In genomic region chr17:11779906-11780305, GRCh38 we compare ENCODE assay signal across 16 cellular contexts.
"Had no signal": no experiment of that assay in that cellular context is flagged by ENCODE, and none has a peak within 500 bp of the region (broad histone marks: within the 10 kb centered on the region; RNA-seq: fewer than 3 reads in every experiment).

No MANE protein-coding gene starts in this region.

- H3K27ac Mint-ChIP-seq: naive thymus-derived CD4-positive, alpha-beta T cell; nephron progenitor cell; stimulated activated naive B cell treated with anti-CD40 and anti-IgM and Interleukin-4, amounts not matched to agents 10 μg/mL and 1 μg/mL and 100 μg/mL, for 72 hours; stimulated activated naive CD8-positive, alpha-beta T cell treated with anti-CD3 and anti-CD28 coated beads, Interleukin-15, amount 100 ng/mL, for 72 hours had no signal

- H3K36me3 Mint-ChIP-seq: naive thymus-derived CD4-positive, alpha-beta T cell; stimulated activated naive B cell treated with anti-CD40 and anti-IgM and Interleukin-4, amounts not matched to agents 10 μg/mL and 1 μg/mL and 100 μg/mL, for 72 hours had no signal

- DNase-seq: cortex of kidney; dorsolateral prefrontal cortex; effector memory CD4-positive, alpha-beta T cell; left colon; naive thymus-derived CD4-positive, alpha-beta T cell; nephron progenitor cell; psoas muscle; retina; stimulated activated CD4-positive, alpha-beta T cell treated with anti-CD3 and anti-CD28 coated beads, Interleukin-2, amount 100 ng/mL, for 24 hours; stimulated activated CD4-positive, alpha-beta T cell treated with anti-CD3 and anti-CD28 coated beads, Interleukin-4, amount 100 ng/mL, for 4 hours; stimulated activated naive B cell treated with anti-CD40 and anti-IgM and Interleukin-4, amounts not matched to agents 10 μg/mL and 1 μg/mL and 100 μg/mL, for 72 hours; stimulated activated naive CD8-positive, alpha-beta T cell treated with anti-CD3 and anti-CD28 coated beads, Interleukin-15, amount 100 ng/mL, for 72 hours; transverse colon had no signal

- H3K27ac ChIP-seq: dorsolateral prefrontal cortex, neutrophil, psoas muscle, thoracic aorta, transverse colon had no signal

- H3K9me3 ChIP-seq: neutrophil, psoas muscle, thoracic aorta, transverse colon had no signal

- H3K9me3 Mint-ChIP-seq: nephron progenitor cell had no signal

- H3K4me1 ChIP-seq: psoas muscle, transverse colon had no signal

- H3K4me3 Mint-ChIP-seq: central memory CD8-positive, alpha-beta T cell; naive thymus-derived CD4-positive, alpha-beta T cell; nephron progenitor cell; stimulated activated naive B cell treated with anti-CD40 and anti-IgM and Interleukin-4, amounts not matched to agents 10 μg/mL and 1 μg/mL and 100 μg/mL, for 72 hours; stimulated activated naive CD8-positive, alpha-beta T cell treated with anti-CD3 and anti-CD28 coated beads, Interleukin-15, amount 100 ng/mL, for 72 hours had no signal

- ATAC-seq: left colon; naive thymus-derived CD4-positive, alpha-beta T cell; psoas muscle; stimulated activated naive B cell treated with anti-CD40 and anti-IgM and Interleukin-4, amounts not matched to agents 10 μg/mL and 1 μg/mL and 100 μg/mL, for 72 hours; stimulated activated naive CD8-positive, alpha-beta T cell treated with anti-CD3 and anti-CD28 coated beads, Interleukin-15, amount 100 ng/mL, for 72 hours had no signal

- H3K4me3 ChIP-seq: dorsolateral prefrontal cortex, psoas muscle, thoracic aorta, transverse colon had no signal

- H3K4me1 Mint-ChIP-seq: central memory CD8-positive, alpha-beta T cell; naive thymus-derived CD4-positive, alpha-beta T cell; stimulated activated naive B cell treated with anti-CD40 and anti-IgM and Interleukin-4, amounts not matched to agents 10 μg/mL and 1 μg/mL and 100 μg/mL, for 72 hours; stimulated activated naive CD8-positive, alpha-beta T cell treated with anti-CD3 and anti-CD28 coated beads, Interleukin-15, amount 100 ng/mL, for 72 hours had no signal

- H3K27me3 ChIP-seq: dorsolateral prefrontal cortex, neutrophil, transverse colon had no signal

- H3K27me3 Mint-ChIP-seq: central memory CD8-positive, alpha-beta T cell; stimulated activated naive B cell treated with anti-CD40 and anti-IgM and Interleukin-4, amounts not matched to agents 10 μg/mL and 1 μg/mL and 100 μg/mL, for 72 hours; stimulated activated naive CD8-positive, alpha-beta T cell treated with anti-CD3 and anti-CD28 coated beads, Interleukin-15, amount 100 ng/mL, for 72 hours had no signal

- H3K36me3 ChIP-seq: neutrophil, thoracic aorta, transverse colon had no signal
